In genomic region chr17:59837362-59838195, GRCh38 we compare ENCODE assay signal across 9 cellular contexts. TPM values are rescaled to one million over a fixed set of nuclear protein-coding genes. Genes with fewer than 3 reads are reported as not detected.
DNase-seq lines count a peak whose midpoint lies in the region; ATAC-seq, FAIRE-seq and TF ChIP-seq lines count a peak whose summit lies in the region.
"Had no signal": no experiment of that assay in that cellular context is flagged by ENCODE, and none has a peak within 500 bp of the region (broad histone marks: within the 10 kb centered on the region; RNA-seq: fewer than 3 reads in every experiment).

No MANE protein-coding gene starts in this region.

- H3K9me3 ChIP-seq in CD4-positive, CD25-positive, alpha-beta regulatory T cell (ENCODE audit: control insufficient read depth in 2 of 2, low read length in 2 of 2), result no peaks in the 10 kb centered on the region
- H3K9me3 ChIP-seq in endothelial cell of umbilical vein (replicated peaks; ENCODE audit: control insufficient read depth, insufficient read depth, low read length), result no peaks in the 10 kb centered on the region
- no peaks in the 10 kb centered on the region for H3K9me3 ChIP-seq in tibial artery

- intact Hi-C loops in endothelial cell of umbilical vein (cut with micrococcal nuclease) (loop anchor here (1.0 kb wide), 5 partner anchors 8 to 81 kb away; no protein-coding TSS in a partner anchor), tibial artery (cut with DNase I; ENCODE audit: low total_unique reads) (loop anchor here (2.0 kb wide), 1 partner anchor 85 kb away; no protein-coding TSS in a partner anchor)

- H3K36me3 Mint-ChIP-seq in CD4-positive, CD25-positive, alpha-beta regulatory T cell, result peaks cover 27% of the 10 kb centered on the region

- CTCF ChIA-PET in endothelial cell of umbilical vein (lab: Charles Lee), result interaction anchor here (0.7 to 8.5 kb wide), 7 partner anchors 9 to 88 kb away, joined by 3 to 110 read pairs (median 5); no protein-coding TSS in a partner anchor

- H3K27ac Mint-ChIP-seq in CD4-positive, CD25-positive, alpha-beta regulatory T cell, result peak overlapping the region; percentile 98 to 99 (median 99)

- H3K27ac ChIP-seq in CD4-positive, CD25-positive, alpha-beta regulatory T cell (ENCODE audit: insufficient read depth, low read length, poor library complexity, severe bottlenecking), result peak overlapping the region; percentile 97
- H3K27ac ChIP-seq in endothelial cell of umbilical vein (ENCODE audit: insufficient read depth, low read depth, low read length) (peak overlapping the region; percentile 100), tibial artery (peak overlapping the region; percentile 88 to 89)

- no peaks in the 10 kb centered on the region for H4K20me1 ChIP-seq in endothelial cell of umbilical vein (replicated peaks; ENCODE audit: control insufficient read depth, extremely low read depth, insufficient read depth, low read length)

- POLR2A ChIA-PET in endothelial cell of umbilical vein (lab: Charles Lee), result interaction anchor here (0.5 to 12.6 kb wide), 27 partner anchors 8 to 951 kb away, joined by 3 to 224 read pairs (median 6); partner anchors contain the start of genes PTRH2 and VMP1

- peak overlapping the region; percentile 100 for H3K9ac ChIP-seq in endothelial cell of umbilical vein (replicated peaks; ENCODE audit: extremely low read depth, insufficient read depth, low read length)

- no peaks in the 10 kb centered on the region for H3K9me1 ChIP-seq in endothelial cell of umbilical vein (replicated peaks; ENCODE audit: control insufficient read depth, extremely low read depth, insufficient read depth, low read length)

- peaks cover 44% of the 10 kb centered on the region for H3K79me2 ChIP-seq in endothelial cell of umbilical vein (ENCODE audit: control insufficient read depth, insufficient read depth, low read length)

- no TSS peak for BruUV-seq in endothelial cell of umbilical vein (replicated peaks; lab: Mats Ljungman, UMichigan)

- in situ Hi-C loops in GM18951 (cut with MboI; ENCODE audit: low sequenced_read_pairs, unreplicated experiment), result no loop called here

- no peak for TF ChIP-seq CTCF in endothelial cell of umbilical vein (IDR thresholded peaks at IDR 0.05; ENCODE audit: extremely low read depth in 1 of 2, insufficient read depth in 1 of 2, low read depth in 1 of 2, low read length in 2 of 2)
- TF ChIP-seq CTCF in tibial artery (IDR thresholded peaks at IDR 0.05), result peak in 1 of 2 experiments; percentile 11

- H3K4me3 Mint-ChIP-seq in CD4-positive, CD25-positive, alpha-beta regulatory T cell, result peak overlapping the region; percentile 94 to 98 (median 98)

- H3K4me2 ChIP-seq in endothelial cell of umbilical vein (ENCODE audit: insufficient read depth, low read length), result peak overlapping the region; percentile 53

- peak; percentile 73 for FAIRE-seq in endothelial cell of umbilical vein (lab: Jason Lieb, UNC)
- FAIRE-seq: islet of Langerhans had no signal

- peak overlapping the region; percentile 100 for H3K4me3 ChIP-seq in CD4-positive, CD25-positive, alpha-beta regulatory T cell (ENCODE audit: low read depth, low read length)
- peak overlapping the region; percentile 76 to 100 (median 99) for H3K4me3 ChIP-seq in endothelial cell of umbilical vein (replicated peaks in 1 of 3; ENCODE audit: insufficient read depth in 1 of 3, low read depth in 1 of 3, low read length in 3 of 3)
- peak overlapping the region; percentile 63 for H3K4me3 ChIP-seq in tibial artery

- no peak overlapping the region for H2AFZ ChIP-seq in endothelial cell of umbilical vein (ENCODE audit: low read depth, low read length)

- TF ChIP-seq POLR2A in GM18951 (IDR thresholded peaks at IDR 0.05; ENCODE audit: extremely low read depth, insufficient read depth, insufficient read length) (peak; percentile 80), endothelial cell of umbilical vein (IDR thresholded peaks at IDR 0.05; ENCODE audit: low read depth, low read length) (peak; percentile 100)

- peaks cover 9 to 57% (median 26%) of the 10 kb centered on the region in 4 donors for H3K4me1 Mint-ChIP-seq in CD4-positive, CD25-positive, alpha-beta regulatory T cell

- peaks cover 18% of the 10 kb centered on the region for H3K36me3 ChIP-seq in CD4-positive, CD25-positive, alpha-beta regulatory T cell (ENCODE audit: control insufficient read depth, insufficient read depth, low read length)
- H3K36me3 ChIP-seq in endothelial cell of umbilical vein (ENCODE audit: control insufficient read depth in 2 of 2, extremely low read depth in 1 of 2, insufficient read depth in 2 of 2, low read length in 2 of 2) (peaks cover 5 to 14% of the 10 kb centered on the region in 2 experiments), tibial artery (peaks cover 0 to 28% (median 0%) of the 10 kb centered on the region in 3 donors)

- H3K27me3 Mint-ChIP-seq in CD4-positive, CD25-positive, alpha-beta regulatory T cell, result no peaks in the 10 kb centered on the region

- dilution Hi-C loops in endothelial cell of umbilical vein (cut with MboI; ENCODE audit: extremely low pct_ligation_motif_present, low sequenced_read_pairs), result no loop called here

- peak; percentile 75 to 98 (median 88) for DNase-seq in CD4-positive, CD25-positive, alpha-beta regulatory T cell
- DNase-seq in NCI-H510A (lab: John Stamatoyannopoulos, UW) (peak; percentile 100), endothelial cell of umbilical vein (ENCODE audit: low read depth, low spot score) (peak; percentile 99), midbrain (lab: John Stamatoyannopoulos, UW) (peak; percentile 15), tibial artery (peak; percentile 81)
- DNase-seq in activated CD4-positive, alpha-beta T cell treated with anti-CD3 and anti-CD28 coated beads, Interleukin-2, amount 50 U/mL, for 1 hour, result peak; percentile 44

- peaks cover 36% of the 10 kb centered on the region for H3K4me1 ChIP-seq in CD4-positive, CD25-positive, alpha-beta regulatory T cell (ENCODE audit: control insufficient read depth, insufficient read depth, low read length, poor library complexity, severe bottlenecking)
- H3K4me1 ChIP-seq in endothelial cell of umbilical vein (ENCODE audit: control insufficient read depth, extremely low read depth, insufficient read depth, low read length) (peaks cover 13% of the 10 kb centered on the region), tibial artery (peaks cover 4 to 47% (median 12%) of the 10 kb centered on the region in 4 donors)

- H3K27me3 ChIP-seq in CD4-positive, CD25-positive, alpha-beta regulatory T cell (ENCODE audit: control insufficient read depth, insufficient read depth, low read length), result no peaks in the 10 kb centered on the region
- H3K27me3 ChIP-seq in endothelial cell of umbilical vein (ENCODE audit: control insufficient read depth in 2 of 2, insufficient read depth in 2 of 2, low read length in 2 of 2) (no peaks in the 10 kb centered on the region), tibial artery (no peaks in the 10 kb centered on the region)

- ATAC-seq in CD4-positive, CD25-positive, alpha-beta regulatory T cell (ENCODE audit: low read depth in 2 of 2), result peak; percentile 87 to 91
- peak; percentile 77 for ATAC-seq in HG03108 (IDR thresholded peaks at IDR 0.05; ENCODE audit: unreplicated experiment)

- no peaks in the 10 kb centered on the region for H3K9me3 Mint-ChIP-seq in CD4-positive, CD25-positive, alpha-beta regulatory T cell

TF ChIP-seq in endothelial cell of umbilical vein, 7 proteins besides CTCF, POLR2A, EP300 and RAD21:
- TF ChIP-seq FOS (IDR thresholded peaks at IDR 0.05; ENCODE audit: borderline replicate concordance, insufficient read depth, low read length), result peak; percentile 94
- TF ChIP-seq POLR2AphosphoS5 (IDR thresholded peaks at IDR 0.05; ENCODE audit: insufficient read depth, low read depth, low read length), result peak; percentile 99
- peak; percentile 96 for TF ChIP-seq JUN (IDR thresholded peaks at IDR 0.05; ENCODE audit: borderline replicate concordance, insufficient read depth, insufficient read length, low read depth)
- TF ChIP-seq MYC (IDR thresholded peaks at IDR 0.05; ENCODE audit: low read depth, low read length), result no peak
- TF ChIP-seq GATA2 (IDR thresholded peaks at IDR 0.05; ENCODE audit: insufficient read depth, insufficient read length, low read depth, low read length), result peak; percentile 50

RNA-seq across cellular contexts. Expression of gene TUBD1, which starts 55.2 kb away (rescaled TPM):
- total RNA-seq in CD4-positive, CD25-positive, alpha-beta regulatory T cell, result 16.3 TPM
- 10 to 100 TPM; 21.0 to 28.2 (median 24.6) TPM for polyA plus RNA-seq in CD4-positive, CD25-positive, alpha-beta regulatory T cell
- total RNA-seq in endothelial cell of umbilical vein, result 11.3 and 11.6 TPM in 2 replicates
- polyA plus RNA-seq in endothelial cell of umbilical vein, result 4.1 and 4.9 TPM in 2 replicates
- 6.0 and 6.4 TPM in 2 replicates for polyA plus RNA-seq in endothelial cell of umbilical vein (2011; cell fraction: cytosol; rRNA removed)
- 6.3 and 8.4 TPM in 2 replicates for polyA plus RNA-seq in endothelial cell of umbilical vein (2011; cell fraction: nucleus; rRNA removed)
- 9.6 and 10.6 TPM in 2 replicates for polyA plus RNA-seq in endothelial cell of umbilical vein (2012)
- polyA minus RNA-seq in endothelial cell of umbilical vein, result 14.2 and 22.1 TPM in 2 replicates
- polyA minus RNA-seq in endothelial cell of umbilical vein (2011; cell fraction: cytosol; rRNA and poly(A)+ RNA removed), result 14.6 TPM
- polyA minus RNA-seq in endothelial cell of umbilical vein (2011; cell fraction: nucleus; rRNA and poly(A)+ RNA removed), result 7.4 and 13.4 TPM in 2 replicates

RNA-seq across cellular contexts. Expression of gene RPS6KB1, which starts 55.3 kb away (rescaled TPM):
- total RNA-seq in CD4-positive, CD25-positive, alpha-beta regulatory T cell, result 123 TPM
- 10 to 100 TPM; 19.9 to 28.1 (median 25.0) TPM for polyA plus RNA-seq in CD4-positive, CD25-positive, alpha-beta regulatory T cell
- total RNA-seq in endothelial cell of umbilical vein, result 40.5 and 45.7 TPM in 2 replicates
- polyA plus RNA-seq in endothelial cell of umbilical vein, result 4.1 and 5.4 TPM in 2 replicates
- 11.4 and 11.6 TPM in 2 replicates for polyA plus RNA-seq in endothelial cell of umbilical vein (2011; cell fraction: cytosol; rRNA removed)
- polyA plus RNA-seq in endothelial cell of umbilical vein (2011; cell fraction: nucleus; rRNA removed), result 19.4 and 21.8 TPM in 2 replicates
- 22.3 and 31.8 TPM in 2 replicates for polyA plus RNA-seq in endothelial cell of umbilical vein (2012)
- polyA minus RNA-seq in endothelial cell of umbilical vein, result 18.4 and 23.7 TPM in 2 replicates
- 15.4 TPM for polyA minus RNA-seq in endothelial cell of umbilical vein (2011; cell fraction: cytosol; rRNA and poly(A)+ RNA removed)
- polyA minus RNA-seq in endothelial cell of umbilical vein (2011; cell fraction: nucleus; rRNA and poly(A)+ RNA removed), result 26.0 and 43.6 TPM in 2 replicates

Comparison
In these comparisons a context has a peak if more than half of its experiments do, and no peak if none do; other contexts are left out.
1. Peak in every context shown above with its lines: DNase-seq, ATAC-seq, H3K4me3 ChIP-seq and H3K27ac ChIP-seq.
2. DNase-seq: peak in every context shown above with its lines; median percentile 100 in NCI-H510A; 99 in endothelial cell of umbilical vein; 88 in CD4-positive, CD25-positive, alpha-beta regulatory T cell; 81 in tibial artery; 44 in activated CD4-positive, alpha-beta T cell treated with anti-CD3 and anti-CD28 coated beads, Interleukin-2, amount 50 U/mL, for 1 hour; 15 in midbrain.